14 cellular contexts compared by ENCODE assay signal in genomic region chr15:89137926-89138325, GRCh38. TPM values are rescaled to one million over a fixed set of nuclear protein-coding genes. Genes with fewer than 3 reads are reported as not detected.
A peak's percentile ranks its signal among the peaks of the same experiment; 100 is the strongest.
DNase-seq lines count a peak whose midpoint lies in the region; ATAC-seq and TF ChIP-seq lines count a peak whose summit lies in the region.
"Had no signal": no experiment of that assay in that cellular context is flagged by ENCODE, and none has a peak within 500 bp of the region (broad histone marks: within the 10 kb centered on the region; RNA-seq: fewer than 3 reads in every experiment).

No MANE protein-coding gene starts in this region.

- H3K4me2 ChIP-seq in hepatocyte = no peak overlapping the region

- H3K4me3 ChIP-seq in left ventricle myocardium inferior (no peak overlapping the region), hepatocyte (no peak overlapping the region), rectal smooth muscle tissue (ENCODE audit: low read length) (no peak overlapping the region), aorta (ENCODE audit: low read length in 2 of 2) (no peak overlapping the region), Peyer's patch (no peak overlapping the region)

- H3K79me2 ChIP-seq in hepatocyte = peaks cover 6% of the 10 kb centered on the region

- TF ChIP-seq CTCF in left ventricle myocardium inferior (IDR thresholded peaks at IDR 0.05; ENCODE audit: borderline replicate concordance) = no peak
- TF ChIP-seq CTCF in hepatocyte (IDR thresholded peaks at IDR 0.05; ENCODE audit: poor library complexity) = no peak
- TF ChIP-seq CTCF in Peyer's patch (IDR thresholded peaks at IDR 0.05) = no peak

- intact Hi-C loops in left ventricle myocardium inferior (cut with micrococcal nuclease) (no loop called here), left ventricle myocardium superior (cut with micrococcal nuclease) (no loop called here), aorta (cut with DNase I) (loop anchor here (5.0 kb wide), 2 partner anchors 34 to 36 kb away; no protein-coding TSS in a partner anchor)

- H2AFZ ChIP-seq in hepatocyte = no peak overlapping the region

- H3K9me3 ChIP-seq in left ventricle myocardium inferior (replicated peaks) (no peaks in the 10 kb centered on the region), hepatocyte (ENCODE audit: low read depth) (no peaks in the 10 kb centered on the region), aorta (ENCODE audit: control insufficient read depth, low read length) (no peaks in the 10 kb centered on the region), Peyer's patch (no peaks in the 10 kb centered on the region)

- no peak for TF ChIP-seq POLR2A in Peyer's patch (IDR thresholded peaks at IDR 0.05)

- DNase-seq in left ventricle myocardium inferior = no peak
- DNase-seq in left ventricle myocardium superior = no peak
- DNase-seq in hepatocyte (ENCODE audit: low spot score) = no peak
- no peak for DNase-seq in aorta
- DNase-seq in Peyer's patch = no peak
- no peak for DNase-seq in stimulated activated naive CD8-positive, alpha-beta T cell treated with anti-CD3 and anti-CD28 coated beads, Interleukin-15, Interleukin-2, amounts not matched to agents 100 U/mL and 50 U/mL, for 24 hours
- DNase-seq in KG1 (lab: John Stamatoyannopoulos, UW) = no peak
- DNase-seq: activated naive CD4-positive, alpha-beta T cell treated with anti-CD3 and anti-CD28 coated beads for 36 hours; erythroblast; NCI-H524; posterior cingulate gyrus; stimulated activated CD4-positive, alpha-beta T cell treated with anti-CD3 and anti-CD28 coated beads, Interleukin-2, amount 100 ng/mL, for 48 hours had no signal

- peaks cover 99% of the 10 kb centered on the region for H3K4me1 ChIP-seq in left ventricle myocardium inferior
- H3K4me1 ChIP-seq in hepatocyte (ENCODE audit: insufficient read depth) = peaks cover 15% of the 10 kb centered on the region
- H3K4me1 ChIP-seq in rectal smooth muscle tissue (ENCODE audit: control insufficient read depth, insufficient read depth, low read length) = peaks cover 11% of the 10 kb centered on the region
- peaks cover 3 to 8% of the 10 kb centered on the region in 2 donors for H3K4me1 ChIP-seq in aorta (ENCODE audit: control insufficient read depth in 1 of 2, insufficient read depth in 2 of 2, low read length in 2 of 2)
- H3K4me1 ChIP-seq in Peyer's patch = peaks cover 0 to 1% (median 0%) of the 10 kb centered on the region in 4 donors

- H3K9me2 ChIP-seq in hepatocyte (replicated peaks; ENCODE audit: insufficient read depth) = no peaks in the 10 kb centered on the region

- H3K27ac ChIP-seq in left ventricle myocardium inferior (replicated peaks) (peak overlapping the region; percentile 86), hepatocyte (peak overlapping the region; percentile 65), rectal smooth muscle tissue (ENCODE audit: low read depth, low read length) (peak overlapping the region; percentile 2), aorta (ENCODE audit: low read depth in 1 of 2, low read length in 2 of 2) (peak overlapping the region; percentile 91 to 99), Peyer's patch (peak overlapping the region in 2 of 4 donors; percentile 22 to 42)

- H3K27me3 ChIP-seq in left ventricle myocardium inferior (ENCODE audit: low read depth) = no peaks in the 10 kb centered on the region
- H3K27me3 ChIP-seq in hepatocyte = no peaks in the 10 kb centered on the region
- H3K27me3 ChIP-seq in rectal smooth muscle tissue (ENCODE audit: control insufficient read depth, insufficient read depth, low read length) = no peaks in the 10 kb centered on the region
- H3K27me3 ChIP-seq in aorta (ENCODE audit: control insufficient read depth in 1 of 2, insufficient read depth in 2 of 2, low read length in 1 of 2) = no peaks in the 10 kb centered on the region
- H3K27me3 ChIP-seq in Peyer's patch = no peaks in the 10 kb centered on the region

- ATAC-seq in left ventricle myocardium superior (no peak), aorta (ENCODE audit: low FRiP score) (no peak)
- no peak for ATAC-seq in stimulated activated naive CD8-positive, alpha-beta T cell treated with anti-CD3 and anti-CD28 coated beads, Interleukin-15, Interleukin-2, amounts not matched to agents 100 U/mL and 50 U/mL, for 24 hours
- ATAC-seq: WTC11 had no signal

- H4K20me1 ChIP-seq in hepatocyte (ENCODE audit: insufficient read depth, poor library complexity, severe bottlenecking) = no peaks in the 10 kb centered on the region

- H3K9ac ChIP-seq in rectal smooth muscle tissue (ENCODE audit: low read length) = no peak overlapping the region

- 91% methylated on average over 3 of the region's 3 CpGs for WGBS in hepatocyte (ENCODE audit: low lambda C conversion rate, missing lambda C conversion rate)
- 46 to 57% methylated on average over 3 of the region's 3 CpGs for WGBS in aorta, 2 donors

- H3K36me3 ChIP-seq in left ventricle myocardium inferior (no peaks in the 10 kb centered on the region), hepatocyte (replicated peaks; ENCODE audit: insufficient read depth, low read depth) (no peaks in the 10 kb centered on the region), rectal smooth muscle tissue (ENCODE audit: control insufficient read depth, insufficient read depth, low read length) (peaks cover 4% of the 10 kb centered on the region), aorta (ENCODE audit: control insufficient read depth in 1 of 2, insufficient read depth in 2 of 2, low read length in 1 of 2) (no peaks in the 10 kb centered on the region), Peyer's patch (peaks cover 0 to 4% (median 0%) of the 10 kb centered on the region in 3 donors)

RNA-seq across cellular contexts. Expression of gene ABHD2, which starts 49.7 kb away (rescaled TPM):
- 68.2 TPM for total RNA-seq in left ventricle myocardium inferior
- 84.4 TPM for total RNA-seq in left ventricle myocardium superior
- 51.1 and 59.7 TPM in 2 replicates for total RNA-seq in hepatocyte
- 11.7 and 12.1 TPM in 2 replicates for polyA plus RNA-seq in hepatocyte
- 100 to 1,000 TPM; 135 to 221 TPM for total RNA-seq in aorta
- polyA plus RNA-seq in aorta = 10 to 100 TPM in 1 of 2 donors, 1 to 10 TPM in 1; 9.1 to 29.9 TPM
- 100 to 1,000 TPM in 3 of 4 donors, 10 to 100 TPM in 1; 75.9 to 190 (median 121) TPM for total RNA-seq in Peyer's patch

Comparison
In these comparisons a context has a peak if more than half of its experiments do, and no peak if none do; other contexts are left out.
1. intact Hi-C loops: an anchor here in aorta (5.0 kb wide); none called in left ventricle myocardium inferior and left ventricle myocardium superior.